Comparison of ENCODE assay signal across 8 cellular contexts in genomic region chr22:38467904-38468760, GRCh38.
DNase-seq lines count a peak whose midpoint lies in the region; ATAC-seq lines count a peak whose summit lies in the region.

Gene KDELR3 (plus strand): TSS chr22:38468096. CDS start chr22:38468234, 138 bp downstream.

- peaks cover 16 to 60% (median 44%) of the 10 kb centered on the region in 10 experiments for H3K4me1 ChIP-seq in BLaER1 treated with 17β-estradiol and CSF1 and Interleukin-3, amounts not matched to agents 10 nM and 100 nM

- H3K36me3 Mint-ChIP-seq in memory B cell: no peaks in the 10 kb centered on the region

- peaks cover 9% of the 10 kb centered on the region for H3K4me1 Mint-ChIP-seq in memory B cell

- no peaks in the 10 kb centered on the region for H3K9me3 Mint-ChIP-seq in memory B cell

- H3K36me3 ChIP-seq in BLaER1 treated with 17β-estradiol and CSF1 and Interleukin-3, amounts not matched to agents 10 nM and 100 nM: no peaks in the 10 kb centered on the region

- peak within 1 kb of the TSS; percentile 78 to 96 (median 88) for H3K4me2 ChIP-seq in BLaER1 treated with 17β-estradiol and CSF1 and Interleukin-3, amounts not matched to agents 10 nM and 100 nM

- peaks cover 32 to 62% (median 39%) of the 10 kb centered on the region in 11 experiments for H3K27me3 ChIP-seq in BLaER1 treated with 17β-estradiol and CSF1 and Interleukin-3, amounts not matched to agents 10 nM and 100 nM

- H3K27me3 Mint-ChIP-seq in memory B cell: peaks cover 23% of the 10 kb centered on the region

- peak within 1 kb of the TSS; percentile 79 for H3K4me3 Mint-ChIP-seq in memory B cell

- H3K27ac ChIP-seq in BLaER1 treated with 17β-estradiol and CSF1 and Interleukin-3, amounts not matched to agents 10 nM and 100 nM: peak within 1 kb of the TSS in 1 of 11 experiments; percentile 40; a peak in 1 of 22 replicates

- DNase-seq in HK-2 (ENCODE audit: unreplicated experiment) (peak; percentile 70), memory B cell (ENCODE audit: low spot score in 2 of 2) (no peak), AML-193 (lab: John Stamatoyannopoulos, UW) (no peak)
- peak; percentile 71 for DNase-seq in activated CD4-positive, alpha-beta T cell treated with anti-CD3 and anti-CD28 coated beads for 48 hours
- DNase-seq in effector CD8-positive, alpha-beta T cell (lab: John Stamatoyannopoulos, UW): peak; percentile 19
- peak; percentile 57 to 73 for DNase-seq in stimulated activated CD8-positive, alpha-beta memory T cell treated with anti-CD3 and anti-CD28 coated beads, Interleukin-2, amount 100 ng/mL, for 48 hours (ENCODE audit: low read depth in 2 of 2)

- peak within 1 kb of the TSS; percentile 23 to 59 (median 53); a peak in 21 of 22 replicates for H3K9ac ChIP-seq in BLaER1 treated with 17β-estradiol and CSF1 and Interleukin-3, amounts not matched to agents 10 nM and 100 nM

- peak; percentile 69 for ATAC-seq in memory B cell (ENCODE audit: low read depth)
- no peak for ATAC-seq in HG02840 (IDR thresholded peaks at IDR 0.05; ENCODE audit: low FRiP score, unreplicated experiment)

- peak within 1 kb of the TSS; percentile 17 to 67 (median 52); a peak in 17 of 20 replicates for H3K4me3 ChIP-seq in BLaER1 treated with 17β-estradiol and CSF1 and Interleukin-3, amounts not matched to agents 10 nM and 100 nM

- peaks cover 0 to 11% (median 0%) of the 10 kb centered on the region in 11 experiments; a peak in 1 of 22 replicates for H4K20me1 ChIP-seq in BLaER1 treated with 17β-estradiol and CSF1 and Interleukin-3, amounts not matched to agents 10 nM and 100 nM

- no peaks in the 10 kb centered on the region for H3K9me3 ChIP-seq in BLaER1 treated with 17β-estradiol and CSF1 and Interleukin-3, amounts not matched to agents 10 nM and 100 nM (replicated peaks in 1 of 11)

- no peak within 1 kb of the TSS for H3K27ac Mint-ChIP-seq in memory B cell

Comparison
In these comparisons a context has a peak if more than half of its experiments do, and no peak if none do; other contexts are left out.
1. DNase-seq: peak in HK-2 (single experiment), activated CD4-positive, alpha-beta T cell treated with anti-CD3 and anti-CD28 coated beads for 48 hours (single experiment), effector CD8-positive, alpha-beta T cell (single experiment) and stimulated activated CD8-positive, alpha-beta memory T cell treated with anti-CD3 and anti-CD28 coated beads, Interleukin-2, amount 100 ng/mL, for 48 hours (2 of 2); none in memory B cell (0 of 2) and AML-193 (0 of 2).